20 cellular contexts compared by ENCODE assay signal in the genomic region with DNA sequence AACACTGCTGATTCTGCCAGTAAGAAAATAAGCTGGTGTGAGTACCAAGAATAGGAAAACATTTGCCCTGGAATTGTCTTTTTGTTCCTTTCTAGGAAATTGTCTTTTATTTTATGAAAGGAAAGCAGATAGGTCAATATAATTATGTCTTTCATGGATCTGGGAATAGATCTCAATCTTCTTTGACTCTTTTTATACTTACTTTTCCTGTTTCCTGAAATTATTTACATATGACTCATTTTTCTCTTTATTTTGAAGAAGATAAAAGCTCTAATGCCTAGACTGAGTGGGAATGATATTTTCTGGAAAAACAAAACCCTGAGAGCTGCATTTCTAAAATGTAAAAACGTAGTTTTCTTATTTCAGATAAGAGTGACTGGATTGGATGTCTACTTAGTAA.
A peak's percentile ranks its signal among the peaks of the same experiment; 100 is the strongest.
DNase-seq lines count a peak whose midpoint lies in the region; ATAC-seq, FAIRE-seq and TF ChIP-seq lines count a peak whose summit lies in the region.
"Had no signal": no experiment of that assay in that cellular context is flagged by ENCODE, and none has a peak within 500 bp of the region (broad histone marks: within the 10 kb centered on the region; RNA-seq: fewer than 3 reads in every experiment).

No MANE protein-coding gene starts in this region.

- H3K4me3 ChIP-seq in bronchial epithelial cell (ENCODE audit: low read depth, low read length): no peak overlapping the region
- no peak overlapping the region for H3K4me3 ChIP-seq in left lung
- H3K4me3 ChIP-seq: MG63 had no signal

- ATAC-seq in left lung (no peak), HG03108 (IDR thresholded peaks at IDR 0.05; ENCODE audit: unreplicated experiment) (no peak)
- ATAC-seq in naive thymus-derived CD8-positive, alpha-beta T cell: no peak
- ATAC-seq: Right ventricle myocardium inferior had no signal

- H3K27ac Mint-ChIP-seq in HFFc6: peak overlapping the region; percentile 44; the same call in 1 of the 2 replicates
- H3K27ac Mint-ChIP-seq in naive thymus-derived CD8-positive, alpha-beta T cell: no peak overlapping the region

- H3K36me3 Mint-ChIP-seq in HFFc6 (ENCODE audit: low read depth): peaks cover 15% of the 10 kb centered on the region
- peaks cover 27 to 68% (median 47%) of the 10 kb centered on the region in 3 donors for H3K36me3 Mint-ChIP-seq in naive thymus-derived CD8-positive, alpha-beta T cell

- TF ChIP-seq CTCF in HFFc6 (IDR thresholded peaks at IDR 0.05): no peak
- TF ChIP-seq CTCF in bronchial epithelial cell (IDR thresholded peaks at IDR 0.05; ENCODE audit: insufficient read depth, low read length, severe bottlenecking): no peak
- TF ChIP-seq CTCF in left lung (IDR thresholded peaks at IDR 0.05): no peak

- POLR2A ChIA-PET in naive thymus-derived CD8-positive, alpha-beta T cell (lab: Charles Lee): no interaction called here

- no peak overlapping the region; the same call in 1 of the 2 replicates for H3K4me3 Mint-ChIP-seq in HFFc6
- no peak overlapping the region for H3K4me3 Mint-ChIP-seq in naive thymus-derived CD8-positive, alpha-beta T cell
- H3K4me3 Mint-ChIP-seq: CD4-positive, alpha-beta memory T cell had no signal

- peaks cover 19% of the 10 kb centered on the region for H3K4me1 Mint-ChIP-seq in HFFc6 (ENCODE audit: low read depth)
- peaks cover 0 to 2% (median 0%) of the 10 kb centered on the region in 4 donors for H3K4me1 Mint-ChIP-seq in naive thymus-derived CD8-positive, alpha-beta T cell
- H3K4me1 Mint-ChIP-seq: CD4-positive, alpha-beta memory T cell had no signal

- intact Hi-C loops in left lung (cut with DNase I): no loop called here

- H3K36me3 ChIP-seq in bronchial epithelial cell (ENCODE audit: control insufficient read depth, insufficient read depth, low read length): no peaks in the 10 kb centered on the region
- H3K36me3 ChIP-seq in left lung: peaks cover 0 to 16% of the 10 kb centered on the region in 2 donors
- H3K36me3 ChIP-seq: MG63 had no signal

- H3K27me3 ChIP-seq in bronchial epithelial cell (ENCODE audit: control insufficient read depth, insufficient read depth, low read length): no peaks in the 10 kb centered on the region
- H3K27me3 ChIP-seq in left lung: no peaks in the 10 kb centered on the region
- H3K27me3 ChIP-seq: MG63 had no signal

- H3K27ac ChIP-seq in left lung: no peak overlapping the region

- FAIRE-seq in bronchial epithelial cell (lab: Jason Lieb, UNC) (no peak), islet of Langerhans (lab: Jason Lieb, UNC) (peak; percentile 60)
- FAIRE-seq: H54, RCC 7860 had no signal

- no peaks in the 10 kb centered on the region for H3K9me3 Mint-ChIP-seq in HFFc6
- H3K9me3 Mint-ChIP-seq in naive thymus-derived CD8-positive, alpha-beta T cell: no peaks in the 10 kb centered on the region
- H3K9me3 Mint-ChIP-seq: CD4-positive, alpha-beta memory T cell had no signal

- DNase-seq in COLO829 (ENCODE audit: low spot score) (peak; percentile 19), HFFc6 (no peak), bronchial epithelial cell (ENCODE audit: low read depth) (peak; percentile 12), left lung (no peak), EL (no peak)
- DNase-seq in naive thymus-derived CD8-positive, alpha-beta T cell: no peak
- DNase-seq: Calu3; CD4-positive, alpha-beta memory T cell; DMS53; NCI-H1048; NCI-H1436; NCI-H2029 treated with DMSO at 0.1 percent for 48 hours; NCI-H748 treated with DMSO at 0.1 percent for 48 hours; NK-92 treated with Interleukin-12 subunit alpha and Interleukin-12 subunit beta, amount 100 ng/mL, for 24 hours had no signal

- no peaks in the 10 kb centered on the region for H3K9me3 ChIP-seq in left lung
- H3K9me3 ChIP-seq: MG63 had no signal

- no peaks in the 10 kb centered on the region for H3K27me3 Mint-ChIP-seq in HFFc6 (ENCODE audit: insufficient read depth)
- no peaks in the 10 kb centered on the region for H3K27me3 Mint-ChIP-seq in naive thymus-derived CD8-positive, alpha-beta T cell
- H3K27me3 Mint-ChIP-seq: CD4-positive, alpha-beta memory T cell had no signal

- H3K4me1 ChIP-seq in left lung: no peaks in the 10 kb centered on the region

Comparison
In these comparisons a context has a peak if more than half of its experiments do, and no peak if none do; other contexts are left out.
1. DNase-seq: peak in COLO829 (single experiment) and bronchial epithelial cell (single experiment); none in HFFc6 (single experiment), left lung (0 of 2), naive thymus-derived CD8-positive, alpha-beta T cell (0 of 10) and EL (single experiment).